ENCODE assay signal across 2 cellular contexts in genomic region chr5:149782900-149783586, GRCh38.
TF ChIP-seq lines count a peak whose summit lies in the region.

No MANE protein-coding gene starts in this region.

TF ChIP-seq in K562, 482 proteins besides CTCF, POLR2A, EP300 and RAD21:
- TF ChIP-seq ESRRA (IDR thresholded peaks at IDR 0.05; ENCODE audit: borderline replicate concordance, low read depth) (peak; percentile 86), ZKSCAN8 (CRISPR knock-in tag; IDR thresholded peaks at IDR 0.05) (no peak)

TF ChIP-seq in HEK293T, 16 proteins besides CTCF, POLR2A, EP300 and RAD21:
- TF ChIP-seq ELF4 (IDR thresholded peaks at IDR 0.05) (no peak), PKNOX1 (IDR thresholded peaks at IDR 0.05) (no peak), FOXA1 (IDR thresholded peaks at IDR 0.05) (no peak), SUZ12 (IDR thresholded peaks at IDR 0.05) (no peak), SP1 (IDR thresholded peaks at IDR 0.05) (no peak), CTBP1 (IDR thresholded peaks at IDR 0.05; ENCODE audit: borderline replicate concordance) (no peak), NFRKB (IDR thresholded peaks at IDR 0.05) (no peak), ARNT (IDR thresholded peaks at IDR 0.05) (no peak), LEF1 (IDR thresholded peaks at IDR 0.05; ENCODE audit: borderline replicate concordance) (no peak), FOXK2 (IDR thresholded peaks at IDR 0.05) (no peak), HDGF (IDR thresholded peaks at IDR 0.05; ENCODE audit: borderline replicate concordance) (no peak), TARDBP (IDR thresholded peaks at IDR 0.05) (no peak)
